9 cellular contexts compared by ENCODE assay signal in genomic region chr3:52310861-52311566, GRCh38. TPM values are rescaled to one million over a fixed set of nuclear protein-coding genes. Genes with fewer than 3 reads are reported as not detected.
A peak's percentile ranks its signal among the peaks of the same experiment; 100 is the strongest.
DNase-seq lines count a peak whose midpoint lies in the region; ATAC-seq, FAIRE-seq and TF ChIP-seq lines count a peak whose summit lies in the region.
"Had no signal": no experiment of that assay in that cellular context is flagged by ENCODE, and none has a peak within 500 bp of the region (broad histone marks: within the 10 kb centered on the region; RNA-seq: fewer than 3 reads in every experiment).

No MANE protein-coding gene starts in this region.

- intact Hi-C loops in left lung (cut with DNase I): no loop called here

- no peak for TF ChIP-seq CTCF in left lung (IDR thresholded peaks at IDR 0.05)

- no peaks in the 10 kb centered on the region for H3K9me3 ChIP-seq in left lung
- H3K9me3 ChIP-seq: testis had no signal

- H3K27me3 ChIP-seq in left lung: no peaks in the 10 kb centered on the region
- H3K27me3 ChIP-seq: testis had no signal

- ATAC-seq in HG03354 (IDR thresholded peaks at IDR 0.05; ENCODE audit: poor library complexity, severe bottlenecking, unreplicated experiment) (peak; percentile 45), left lung (no peak), esophagus mucosa (no peak)

- H3K27ac ChIP-seq in left lung: no peak overlapping the region
- H3K27ac ChIP-seq: testis had no signal

- H3K36me3 ChIP-seq in left lung: peaks cover 0 to 7% of the 10 kb centered on the region in 2 donors

- peak; percentile 48 for FAIRE-seq in GM19239 (lab: Jason Lieb, UNC)
- FAIRE-seq: islet of Langerhans had no signal

- no peak overlapping the region for H3K4me3 ChIP-seq in left lung
- H3K4me3 ChIP-seq: testis had no signal

- no peak for TF ChIP-seq POLR2A in erythroblast (IDR thresholded peaks at IDR 0.05; ENCODE audit: low read length)

- H3K4me1 ChIP-seq in left lung: peaks cover 0 to 23% of the 10 kb centered on the region in 2 donors

- DNase-seq in GM19239 (ENCODE audit: insufficient read length, low spot score) (peak; percentile 63), left lung (no peak), erythroblast (lab: John Stamatoyannopoulos, UW) (no peak)
- DNase-seq in activated gamma-delta T cell treated with anti-CD3 and anti-CD28 coated beads, Interleukin-2, amount 50 U/mL, for 16 hours (ENCODE audit: low read depth): peak; percentile 52
- peak; percentile 41 to 53 for DNase-seq in stimulated activated CD8-positive, alpha-beta memory T cell treated with anti-CD3 and anti-CD28 coated beads, Interleukin-15, amount 100 ng/mL, for 4 hours (ENCODE audit: low read depth in 2 of 2)
- DNase-seq: testis had no signal

RNA-seq across cellular contexts. Expression of gene DNAH1, which starts 5.1 kb away (rescaled TPM):
- total RNA-seq in left lung: 1 to 10 TPM; 6.5 to 7.7 TPM
- total RNA-seq in esophagus mucosa: 1.6 TPM

RNA-seq across cellular contexts. Expression of gene GLYCTK, which starts 23.4 kb away (rescaled TPM):
- total RNA-seq in left lung (10 to 100 TPM in 1 of 2 donors, 1 to 10 TPM in 1; 8.9 to 13.7 TPM), esophagus mucosa (7.2 TPM)

RNA-seq across cellular contexts. Expression of gene WDR82, which starts 32.6 kb away (rescaled TPM):
- total RNA-seq in left lung: 10 to 100 TPM; 60.2 to 67.9 TPM
- total RNA-seq in esophagus mucosa: 52.2 TPM

Comparison
In these comparisons a context has a peak if more than half of its experiments do, and no peak if none do; other contexts are left out.
1. DNase-seq: peak in GM19239 (single experiment), activated gamma-delta T cell treated with anti-CD3 and anti-CD28 coated beads, Interleukin-2, amount 50 U/mL, for 16 hours (single experiment) and stimulated activated CD8-positive, alpha-beta memory T cell treated with anti-CD3 and anti-CD28 coated beads, Interleukin-15, amount 100 ng/mL, for 4 hours (2 of 2); none in left lung (0 of 2) and erythroblast (0 of 2).